In genomic region chr18:59220164-59220783, GRCh38 we compare ENCODE assay signal across 1 cellular context.
TF ChIP-seq lines count a peak whose summit lies in the region.

No MANE protein-coding gene starts in this region.

TF ChIP-seq in HEK293, 187 proteins besides CTCF, POLR2A, EP300 and RAD21 (continued from another document):
- TF ChIP-seq ZNF341 (tag by site-specific recombination; IDR thresholded peaks at IDR 0.05; ENCODE audit: low read depth), result peak; percentile 43
- TF ChIP-seq KLF16 (tag by site-specific recombination; IDR thresholded peaks at IDR 0.05), result 0 out of 2 replicates have a peak, but pooled peaks have one; percentile 33
- TF ChIP-seq ZNF335 (tag by site-specific recombination; conservative IDR thresholded peaks at IDR 0.05), result peak; percentile 63
